In the genomic region with DNA sequence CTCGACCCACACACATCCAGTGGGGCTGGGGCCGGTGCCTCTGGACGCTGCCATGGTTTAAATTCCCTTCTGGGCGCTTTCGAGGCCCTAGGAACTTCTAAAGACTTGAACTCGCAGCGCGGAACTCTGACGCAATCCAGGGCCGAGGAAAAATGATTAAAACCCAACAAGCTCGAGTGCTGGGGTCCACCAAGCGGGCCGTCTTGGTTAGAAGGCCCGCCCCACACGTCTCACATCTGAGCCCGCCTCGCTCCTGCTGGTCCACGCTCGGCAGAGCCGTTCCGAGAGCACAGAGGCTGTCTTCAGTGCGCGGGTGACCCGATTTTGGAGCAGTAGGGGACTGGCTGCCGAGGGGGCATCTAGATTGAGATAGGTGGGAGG, we compare ENCODE assay signal across 1 cellular context.
TF ChIP-seq lines count a peak whose summit lies in the region.

No MANE protein-coding gene starts in this region.

TF ChIP-seq in GM23338, 12 proteins besides CTCF, POLR2A, EP300 and RAD21 (continued from another document):
- TF ChIP-seq, protein P1, sequence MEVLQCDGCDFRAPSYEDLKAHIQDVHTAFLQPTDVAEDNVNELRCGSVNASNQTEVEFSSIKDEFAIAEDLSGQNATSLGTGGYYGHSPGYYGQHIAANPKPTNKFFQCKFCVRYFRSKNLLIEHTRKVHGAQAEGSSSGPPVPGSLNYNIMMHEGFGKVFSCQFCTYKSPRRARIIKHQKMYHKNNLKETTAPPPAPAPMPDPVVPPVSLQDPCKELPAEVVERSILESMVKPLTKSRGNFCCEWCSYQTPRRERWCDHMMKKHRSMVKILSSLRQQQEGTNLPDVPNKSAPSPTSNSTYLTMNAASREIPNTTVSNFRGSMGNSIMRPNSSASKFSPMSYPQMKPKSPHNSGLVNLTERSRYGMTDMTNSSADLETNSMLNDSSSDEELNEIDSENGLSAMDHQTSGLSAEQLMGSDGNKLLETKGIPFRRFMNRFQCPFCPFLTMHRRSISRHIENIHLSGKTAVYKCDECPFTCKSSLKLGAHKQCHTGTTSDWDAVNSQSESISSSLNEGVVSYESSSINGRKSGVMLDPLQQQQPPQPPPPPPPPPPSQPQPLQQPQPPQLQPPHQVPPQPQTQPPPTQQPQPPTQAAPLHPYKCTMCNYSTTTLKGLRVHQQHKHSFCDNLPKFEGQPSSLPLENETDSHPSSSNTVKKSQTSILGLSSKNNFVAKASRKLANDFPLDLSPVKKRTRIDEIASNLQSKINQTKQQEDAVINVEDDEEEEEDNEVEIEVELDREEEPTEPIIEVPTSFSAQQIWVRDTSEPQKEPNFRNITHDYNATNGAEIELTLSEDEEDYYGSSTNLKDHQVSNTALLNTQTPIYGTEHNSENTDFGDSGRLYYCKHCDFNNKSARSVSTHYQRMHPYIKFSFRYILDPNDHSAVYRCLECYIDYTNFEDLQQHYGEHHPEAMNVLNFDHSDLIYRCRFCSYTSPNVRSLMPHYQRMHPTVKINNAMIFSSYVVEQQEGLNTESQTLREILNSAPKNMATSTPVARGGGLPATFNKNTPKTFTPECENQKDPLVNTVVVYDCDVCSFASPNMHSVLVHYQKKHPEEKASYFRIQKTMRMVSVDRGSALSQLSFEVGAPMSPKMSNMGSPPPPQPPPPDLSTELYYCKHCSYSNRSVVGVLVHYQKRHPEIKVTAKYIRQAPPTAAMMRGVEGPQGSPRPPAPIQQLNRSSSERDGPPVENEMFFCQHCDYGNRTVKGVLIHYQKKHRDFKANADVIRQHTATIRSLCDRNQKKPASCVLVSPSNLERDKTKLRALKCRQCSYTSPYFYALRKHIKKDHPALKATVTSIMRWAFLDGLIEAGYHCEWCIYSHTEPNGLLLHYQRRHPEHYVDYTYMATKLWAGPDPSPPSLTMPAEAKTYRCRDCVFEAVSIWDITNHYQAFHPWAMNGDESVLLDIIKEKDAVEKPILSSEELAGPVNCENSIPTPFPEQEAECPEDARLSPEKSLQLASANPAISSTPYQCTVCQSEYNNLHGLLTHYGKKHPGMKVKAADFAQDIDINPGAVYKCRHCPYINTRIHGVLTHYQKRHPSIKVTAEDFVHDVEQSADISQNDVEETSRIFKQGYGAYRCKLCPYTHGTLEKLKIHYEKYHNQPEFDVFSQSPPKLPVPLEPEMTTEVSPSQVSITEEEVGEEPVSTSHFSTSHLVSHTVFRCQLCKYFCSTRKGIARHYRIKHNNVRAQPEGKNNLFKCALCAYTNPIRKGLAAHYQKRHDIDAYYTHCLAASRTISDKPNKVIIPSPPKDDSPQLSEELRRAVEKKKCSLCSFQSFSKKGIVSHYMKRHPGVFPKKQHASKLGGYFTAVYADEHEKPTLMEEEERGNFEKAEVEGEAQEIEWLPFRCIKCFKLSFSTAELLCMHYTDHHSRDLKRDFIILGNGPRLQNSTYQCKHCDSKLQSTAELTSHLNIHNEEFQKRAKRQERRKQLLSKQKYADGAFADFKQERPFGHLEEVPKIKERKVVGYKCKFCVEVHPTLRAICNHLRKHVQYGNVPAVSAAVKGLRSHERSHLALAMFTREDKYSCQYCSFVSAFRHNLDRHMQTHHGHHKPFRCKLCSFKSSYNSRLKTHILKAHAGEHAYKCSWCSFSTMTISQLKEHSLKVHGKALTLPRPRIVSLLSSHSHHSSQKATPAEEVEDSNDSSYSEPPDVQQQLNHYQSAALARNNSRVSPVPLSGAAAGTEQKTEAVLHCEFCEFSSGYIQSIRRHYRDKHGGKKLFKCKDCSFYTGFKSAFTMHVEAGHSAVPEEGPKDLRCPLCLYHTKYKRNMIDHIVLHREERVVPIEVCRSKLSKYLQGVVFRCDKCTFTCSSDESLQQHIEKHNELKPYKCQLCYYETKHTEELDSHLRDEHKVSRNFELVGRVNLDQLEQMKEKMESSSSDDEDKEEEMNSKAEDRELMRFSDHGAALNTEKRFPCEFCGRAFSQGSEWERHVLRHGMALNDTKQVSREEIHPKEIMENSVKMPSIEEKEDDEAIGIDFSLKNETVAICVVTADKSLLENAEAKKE (CRISPR knock-in tag; IDR thresholded peaks at IDR 0.05) = no peak
